ENCODE assay signal across 8 cellular contexts in the genomic region with DNA sequence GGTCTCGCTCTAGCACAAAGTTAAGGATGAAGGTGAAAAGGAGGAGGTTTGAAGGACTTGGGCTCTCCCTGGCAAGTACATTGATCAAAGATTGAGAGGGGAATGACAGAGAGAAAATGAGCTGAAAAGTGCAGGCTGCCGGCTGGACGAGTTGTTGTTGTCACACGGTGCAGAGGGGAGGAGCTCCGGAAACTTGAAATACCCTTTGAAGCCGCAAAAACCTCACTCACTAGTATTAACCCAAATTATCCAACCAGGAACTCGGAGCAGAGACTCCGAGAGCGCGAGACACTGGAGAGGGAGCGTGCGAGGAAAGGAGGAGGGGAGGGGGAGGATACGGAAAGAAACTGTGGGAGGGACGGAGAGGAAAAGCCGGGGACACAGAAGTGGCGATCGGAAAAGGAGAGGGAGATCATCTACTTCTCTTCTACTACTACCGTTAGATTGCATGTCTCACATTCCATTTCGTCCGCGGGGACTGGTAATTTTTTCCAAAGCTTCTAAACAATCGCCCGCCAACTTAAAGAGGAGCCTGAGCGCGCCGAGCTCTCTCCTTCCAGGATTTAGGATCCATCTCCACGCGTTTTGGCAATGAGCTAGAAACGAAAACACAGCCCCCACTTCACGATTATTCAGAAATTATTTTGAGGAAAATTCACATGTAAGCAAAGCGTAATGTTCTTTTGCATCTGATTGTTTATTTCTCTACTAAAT. TPM values are rescaled to one million over a fixed set of nuclear protein-coding genes. Genes with fewer than 3 reads are reported as not detected.
A peak's percentile ranks its signal among the peaks of the same experiment; 100 is the strongest.
DNase-seq lines count a peak whose midpoint lies in the region; ATAC-seq, FAIRE-seq and TF ChIP-seq lines count a peak whose summit lies in the region.

DACH1 (minus strand) TSS at position 104 of the 714 bp plus-strand sequence.

- peak within 1 kb of the TSS; percentile 95 for H2AFZ ChIP-seq in astrocyte (ENCODE audit: low read depth, low read length)

- peaks cover 5% of the 10 kb centered on the region for H3K36me3 Mint-ChIP-seq in activated CD8-positive, alpha-beta memory T cell treated with anti-CD3 and anti-CD28 coated beads, Interleukin-2, amount 10 ng/mL, durations not matched to agents 7 days and 5 days
- peaks cover 2% of the 10 kb centered on the region for H3K36me3 Mint-ChIP-seq in astrocyte (ENCODE audit: low read depth, unreplicated experiment)

- no peaks in the 10 kb centered on the region for H3K9me3 Mint-ChIP-seq in activated CD8-positive, alpha-beta memory T cell treated with anti-CD3 and anti-CD28 coated beads, Interleukin-2, amount 10 ng/mL, durations not matched to agents 7 days and 5 days (ENCODE audit: low read depth)
- H3K9me3 Mint-ChIP-seq in astrocyte (ENCODE audit: unreplicated experiment): no peaks in the 10 kb centered on the region

- peaks cover 37% of the 10 kb centered on the region for H3K27me3 ChIP-seq in astrocyte (ENCODE audit: insufficient read depth, low read length)
- no peaks in the 10 kb centered on the region for H3K27me3 ChIP-seq in right cardiac atrium (ENCODE audit: control insufficient read depth, insufficient read depth)

- no peaks in the 10 kb centered on the region for H3K79me2 ChIP-seq in astrocyte (ENCODE audit: insufficient read depth, low read length)

- no peak for ATAC-seq in activated CD8-positive, alpha-beta memory T cell treated with anti-CD3 and anti-CD28 coated beads, Interleukin-2, amount 10 ng/mL, durations not matched to agents 7 days and 5 days
- peak; percentile 40 for ATAC-seq in HG03159 (IDR thresholded peaks at IDR 0.05; ENCODE audit: unreplicated experiment)
- ATAC-seq in right cardiac atrium: peak; percentile 85 to 88

- CTCF ChIA-PET in activated CD8-positive, alpha-beta memory T cell treated with anti-CD3 and anti-CD28 coated beads, Interleukin-2, amount 10 ng/mL, durations not matched to agents 7 days and 5 days (lab: Charles Lee): no interaction called here

- no peak for DNase-seq in activated CD8-positive, alpha-beta memory T cell treated with anti-CD3 and anti-CD28 coated beads, Interleukin-2, amount 10 ng/mL, durations not matched to agents 7 days and 5 days
- DNase-seq in activated CD8-positive, alpha-beta memory T cell treated with anti-CD3 and anti-CD28 coated beads, Interleukin-2, amount 50 U/mL, for 4 hours: no peak
- peak; percentile 40 for DNase-seq in NCI-H526 treated with DMSO at 0.1 percent for 48 hours (lab: John Stamatoyannopoulos, UW)
- DNase-seq in astrocyte (ENCODE audit: low read depth): peak; percentile 71
- peak; percentile 52 to 81 (median 78) for DNase-seq in right cardiac atrium
- DNase-seq in pons (ENCODE audit: low spot score): peak; percentile 43
- no peak for DNase-seq in NCI-H2081 treated with DMSO at 0.1 percent for 48 hours (lab: John Stamatoyannopoulos, UW)

- peak within 1 kb of the TSS; percentile 78 for H3K9ac ChIP-seq in astrocyte (ENCODE audit: low read length)

- no peak within 1 kb of the TSS for H3K27ac Mint-ChIP-seq in activated CD8-positive, alpha-beta memory T cell treated with anti-CD3 and anti-CD28 coated beads, Interleukin-2, amount 10 ng/mL, durations not matched to agents 7 days and 5 days
- peak within 1 kb of the TSS; percentile 62 for H3K27ac Mint-ChIP-seq in astrocyte (ENCODE audit: unreplicated experiment)

- H3K36me3 ChIP-seq in astrocyte (ENCODE audit: insufficient read depth, low read length): no peaks in the 10 kb centered on the region

- H3K4me3 ChIP-seq in astrocyte (ENCODE audit: insufficient read depth, low read depth, low read length) (peak within 1 kb of the TSS; percentile 77), right cardiac atrium (ENCODE audit: low read length) (peak within 1 kb of the TSS; percentile 82)

- no peak within 1 kb of the TSS for H3K27ac ChIP-seq in astrocyte (ENCODE audit: low read depth, low read length)
- peak within 1 kb of the TSS; percentile 61 for H3K27ac ChIP-seq in right cardiac atrium (ENCODE audit: low read length)

- H3K27me3 Mint-ChIP-seq in activated CD8-positive, alpha-beta memory T cell treated with anti-CD3 and anti-CD28 coated beads, Interleukin-2, amount 10 ng/mL, durations not matched to agents 7 days and 5 days: peaks cover 58% of the 10 kb centered on the region
- H3K27me3 Mint-ChIP-seq in astrocyte (ENCODE audit: low read depth, unreplicated experiment): peaks cover 41% of the 10 kb centered on the region

- H4K20me1 ChIP-seq in astrocyte (ENCODE audit: insufficient read depth, low read length): no peaks in the 10 kb centered on the region

- under 1% methylated on average over 31 of the region's 31 CpGs for WGBS in right cardiac atrium

- no peak for FAIRE-seq in astrocyte (lab: Jason Lieb, UNC)

- H3K4me1 ChIP-seq in astrocyte (ENCODE audit: insufficient read depth, low read length) (peaks cover 13% of the 10 kb centered on the region), right cardiac atrium (ENCODE audit: control insufficient read depth, insufficient read depth, low read length) (no peaks in the 10 kb centered on the region)

- peak within 1 kb of the TSS; percentile 100 for H3K4me2 ChIP-seq in astrocyte (ENCODE audit: low read length)

- H3K4me3 Mint-ChIP-seq in activated CD8-positive, alpha-beta memory T cell treated with anti-CD3 and anti-CD28 coated beads, Interleukin-2, amount 10 ng/mL, durations not matched to agents 7 days and 5 days: peak within 1 kb of the TSS; percentile 45
- peak within 1 kb of the TSS; percentile 95 for H3K4me3 Mint-ChIP-seq in astrocyte (ENCODE audit: unreplicated experiment)

- H3K9me3 ChIP-seq in astrocyte (ENCODE audit: insufficient read depth, low read depth, low read length) (no peaks in the 10 kb centered on the region), right cardiac atrium (ENCODE audit: control insufficient read depth, low read length) (no peaks in the 10 kb centered on the region)

- peaks cover 18% of the 10 kb centered on the region for H3K4me1 Mint-ChIP-seq in activated CD8-positive, alpha-beta memory T cell treated with anti-CD3 and anti-CD28 coated beads, Interleukin-2, amount 10 ng/mL, durations not matched to agents 7 days and 5 days
- peaks cover 1% of the 10 kb centered on the region for H3K4me1 Mint-ChIP-seq in astrocyte (ENCODE audit: low read depth, unreplicated experiment)

- intact Hi-C loops in right cardiac atrium (cut with DNase I): no loop called here

- TF ChIP-seq CTCF in astrocyte (IDR thresholded peaks at IDR 0.05; ENCODE audit: insufficient read depth, low read depth, low read length): no peak

RNA-seq across cellular contexts. Expression of gene DACH1, which starts in this region (rescaled TPM):
- not detected for total RNA-seq in activated CD8-positive, alpha-beta memory T cell treated with anti-CD3 and anti-CD28 coated beads, Interleukin-2, amount 10 ng/mL, durations not matched to agents 7 days and 5 days
- total RNA-seq in astrocyte: 0.67 and 1.6 TPM in 2 replicates
- 1 to 10 TPM; 1.0 to 3.9 (median 1.4) TPM for total RNA-seq in right cardiac atrium
- polyA plus RNA-seq in right cardiac atrium: 1.3 TPM

Comparison
In these comparisons a context has a peak if more than half of its experiments do, and no peak if none do; other contexts are left out.
1. DNase-seq: peak in NCI-H526 treated with DMSO at 0.1 percent for 48 hours (single experiment), astrocyte (single experiment), right cardiac atrium (3 of 3) and pons (single experiment); none in activated CD8-positive, alpha-beta memory T cell treated with anti-CD3 and anti-CD28 coated beads, Interleukin-2, amount 10 ng/mL, durations not matched to agents 7 days and 5 days (single experiment), activated CD8-positive, alpha-beta memory T cell treated with anti-CD3 and anti-CD28 coated beads, Interleukin-2, amount 50 U/mL, for 4 hours (single experiment) and NCI-H2081 treated with DMSO at 0.1 percent for 48 hours (single experiment).